ENCODE assay signal across 8 cellular contexts in the genomic region with DNA sequence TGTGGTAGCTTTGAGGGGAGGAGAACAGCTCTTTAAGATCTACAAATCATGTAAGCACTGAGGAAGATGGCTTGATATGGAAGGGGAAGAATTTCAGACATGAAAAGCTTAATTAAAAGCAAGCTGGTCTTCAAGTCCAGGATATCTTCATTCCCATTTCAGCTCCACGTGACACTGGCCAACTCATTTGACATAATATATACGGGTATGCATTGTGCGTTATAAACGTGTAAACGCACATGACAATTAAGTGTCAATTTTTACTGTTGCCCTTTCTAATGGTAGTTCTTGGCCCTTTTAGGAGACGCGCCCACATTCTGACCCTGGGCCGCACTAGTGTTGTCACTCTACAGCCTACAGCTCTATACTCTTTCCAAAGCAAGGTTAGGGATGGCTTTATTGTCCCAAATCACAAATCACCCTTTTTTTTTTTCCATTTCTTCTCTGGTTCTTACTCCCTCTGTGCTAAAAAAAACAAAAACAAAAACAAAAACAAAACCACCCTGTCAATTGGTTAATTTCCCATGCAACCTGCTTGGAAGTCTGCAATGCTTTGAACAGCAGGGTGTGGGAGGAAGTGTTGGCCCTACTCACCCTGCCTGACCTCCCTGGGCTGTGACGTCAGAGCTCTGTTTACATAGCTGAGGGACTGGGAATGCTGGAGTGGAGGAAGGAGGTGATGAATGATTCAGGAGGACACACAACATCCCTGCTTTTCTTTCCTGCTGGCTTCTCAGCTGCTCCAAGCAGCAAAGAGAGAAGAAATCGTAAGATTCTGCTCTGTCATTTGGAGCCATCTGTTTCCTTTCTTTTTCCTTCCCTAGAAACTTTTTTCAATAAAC. TPM values are rescaled to one million over a fixed set of nuclear protein-coding genes. Genes with fewer than 3 reads are reported as not detected.
DNase-seq lines count a peak whose midpoint lies in the region; ATAC-seq and TF ChIP-seq lines count a peak whose summit lies in the region.

No MANE protein-coding gene starts in this region.

- no peaks in the 10 kb centered on the region for H3K27me3 Mint-ChIP-seq in stimulated activated memory B cell treated with anti-CD40 and anti-IgM and Interleukin-4, amounts not matched to agents 10 μg/mL and 1 μg/mL and 100 μg/mL, for 72 hours

- no peak overlapping the region for H3K27ac Mint-ChIP-seq in stimulated activated memory B cell treated with anti-CD40 and anti-IgM and Interleukin-4, amounts not matched to agents 10 μg/mL and 1 μg/mL and 100 μg/mL, for 72 hours

- H3K36me3 Mint-ChIP-seq in stimulated activated memory B cell treated with anti-CD40 and anti-IgM and Interleukin-4, amounts not matched to agents 10 μg/mL and 1 μg/mL and 100 μg/mL, for 72 hours: peaks cover 8% of the 10 kb centered on the region

- TF ChIP-seq CTCF in fibroblast of the aortic adventitia (IDR thresholded peaks at IDR 0.05; ENCODE audit: insufficient read depth, low read length): no peak

- no peaks in the 10 kb centered on the region for H3K9me3 Mint-ChIP-seq in stimulated activated memory B cell treated with anti-CD40 and anti-IgM and Interleukin-4, amounts not matched to agents 10 μg/mL and 1 μg/mL and 100 μg/mL, for 72 hours

- no peak overlapping the region for H3K4me3 ChIP-seq in fibroblast of the aortic adventitia (ENCODE audit: low read depth, low read length)

- no peaks in the 10 kb centered on the region for H3K4me1 Mint-ChIP-seq in stimulated activated memory B cell treated with anti-CD40 and anti-IgM and Interleukin-4, amounts not matched to agents 10 μg/mL and 1 μg/mL and 100 μg/mL, for 72 hours

- no peak for ATAC-seq in GM21423 (IDR thresholded peaks at IDR 0.05; ENCODE audit: unreplicated experiment)
- no peak for ATAC-seq in stimulated activated memory B cell treated with anti-CD40 and anti-IgM and Interleukin-4, amounts not matched to agents 10 μg/mL and 1 μg/mL and 100 μg/mL, for 72 hours

- H3K4me3 Mint-ChIP-seq in stimulated activated memory B cell treated with anti-CD40 and anti-IgM and Interleukin-4, amounts not matched to agents 10 μg/mL and 1 μg/mL and 100 μg/mL, for 72 hours: no peak overlapping the region

- DNase-seq in ELF-1 (ENCODE audit: low read depth, low spot score): peak; percentile 84
- DNase-seq in fibroblast of the aortic adventitia (ENCODE audit: low read depth): peak; percentile 94
- DNase-seq in pons (ENCODE audit: low spot score): peak; percentile 48
- DNase-seq in activated CD4-positive, alpha-beta T cell treated with anti-CD3 and anti-CD28 coated beads for 1 hour: no peak
- DNase-seq in DMS79 treated with DMSO at 0.1 percent for 48 hours (lab: John Stamatoyannopoulos, UW): no peak

TF ChIP-seq in PFSK-1, 5 proteins besides CTCF, POLR2A, EP300 and RAD21:
- TF ChIP-seq REST (IDR thresholded peaks at IDR 0.05; ENCODE audit: insufficient read depth in 1 of 2, low read depth in 2 of 2, low read length in 2 of 2): peak in 1 of 2 experiments; percentile 44; a peak in 1 of 4 replicates
- TF ChIP-seq FOXP2 (optimal IDR thresholded peaks at IDR 0.05; ENCODE audit: borderline replicate concordance, extremely low read depth, extremely low read length, insufficient read depth): peak; percentile 97
- TF ChIP-seq SIN3A (IDR thresholded peaks at IDR 0.05; ENCODE audit: borderline replicate concordance, insufficient read depth, low read length): peak; percentile 42; the same call in 1 of the 2 replicates
- TF ChIP-seq TAF1 (IDR thresholded peaks at IDR 0.05; ENCODE audit: borderline replicate concordance, insufficient read depth, low read length): no peak
- no peak for TF ChIP-seq POLR2AphosphoS5 (IDR thresholded peaks at IDR 0.05; ENCODE audit: low read depth, low read length)
TF ChIP-seq in PFSK-1: peak in this region for 3.

RNA-seq across cellular contexts. Expression of gene RFK, which starts 19.3 kb away (rescaled TPM):
- 36.4 TPM for polyA plus RNA-seq in PFSK-1 (2012; ENCODE audit: insufficient read length, low read depth)
- total RNA-seq in fibroblast of the aortic adventitia (ENCODE audit: low replicate concordance): 9.6 and 28.7 TPM in 2 replicates

Comparison
In these comparisons a context has a peak if more than half of its experiments do, and no peak if none do; other contexts are left out.
1. DNase-seq: peak in ELF-1 (single experiment), fibroblast of the aortic adventitia (single experiment) and pons (single experiment); none in activated CD4-positive, alpha-beta T cell treated with anti-CD3 and anti-CD28 coated beads for 1 hour (single experiment) and DMS79 treated with DMSO at 0.1 percent for 48 hours (single experiment).